ENCODE assay signal across 1 cellular context in genomic region chrX:130714135-130714534, GRCh38.
TF ChIP-seq lines count a peak whose summit lies in the region.

No MANE protein-coding gene starts in this region.

TF ChIP-seq in HepG2, 621 proteins besides CTCF, POLR2A, EP300 and RAD21 (continued from another document):
- TF ChIP-seq AHDC1 (CRISPR knock-in tag; IDR thresholded peaks at IDR 0.05; ENCODE audit: borderline replicate concordance), result 0 out of 2 replicates have a peak, but pooled peaks have one; percentile 41
- peak; percentile 81 for TF ChIP-seq HNF4A (CRISPR knock-in tag; IDR thresholded peaks at IDR 0.05)
- TF ChIP-seq ZMYM4 (CRISPR knock-in tag; IDR thresholded peaks at IDR 0.05), result 0 out of 2 replicates have a peak, but pooled peaks have one; percentile 22
- TF ChIP-seq ZNF33A (CRISPR knock-in tag; IDR thresholded peaks at IDR 0.05; ENCODE audit: borderline replicate concordance), result no peak
- no peak for TF ChIP-seq FOXK1 (CRISPR knock-in tag; IDR thresholded peaks at IDR 0.05; ENCODE audit: borderline replicate concordance, low read depth)
- no peak for TF ChIP-seq ZNF337 (CRISPR knock-in tag; IDR thresholded peaks at IDR 0.05; ENCODE audit: borderline replicate concordance, low read depth)
- no peak for TF ChIP-seq FUBP1 (CRISPR knock-in tag; IDR thresholded peaks at IDR 0.05; ENCODE audit: borderline replicate concordance)
- peak; percentile 41; the same call in 1 of the 2 replicates for TF ChIP-seq SAP130 (CRISPR knock-in tag; IDR thresholded peaks at IDR 0.05; ENCODE audit: low read depth)
- TF ChIP-seq ZFYVE20 (CRISPR knock-in tag; IDR thresholded peaks at IDR 0.05; ENCODE audit: borderline replicate concordance, low read depth), result no peak
- TF ChIP-seq CBX2 (IDR thresholded peaks at IDR 0.05; ENCODE audit: low read depth, low read length), result no peak
- TF ChIP-seq CBX2 (CRISPR knock-in tag; IDR thresholded peaks at IDR 0.05; ENCODE audit: low read depth), result no peak
- TF ChIP-seq HNF4G (IDR thresholded peaks at IDR 0.05; ENCODE audit: borderline replicate concordance, low read depth, low read length), result peak; percentile 48; the same call in 1 of the 2 replicates
- no peak for TF ChIP-seq HNF4G (CRISPR knock-in tag; IDR thresholded peaks at IDR 0.05; ENCODE audit: borderline replicate concordance, low read depth)
- TF ChIP-seq NBN (conservative IDR thresholded peaks at IDR 0.05), result no peak
- peak; percentile 70 for TF ChIP-seq FOSL2 (CRISPR knock-in tag; IDR thresholded peaks at IDR 0.05)
- peak; percentile 42; the same call in 1 of the 2 replicates for TF ChIP-seq NFIC (IDR thresholded peaks at IDR 0.05; ENCODE audit: low read length)
- TF ChIP-seq FOXA3 (CRISPR knock-in tag; IDR thresholded peaks at IDR 0.05), result peak; percentile 55
